Comparison of ENCODE assay signal across 1 cellular context in the genomic region with DNA sequence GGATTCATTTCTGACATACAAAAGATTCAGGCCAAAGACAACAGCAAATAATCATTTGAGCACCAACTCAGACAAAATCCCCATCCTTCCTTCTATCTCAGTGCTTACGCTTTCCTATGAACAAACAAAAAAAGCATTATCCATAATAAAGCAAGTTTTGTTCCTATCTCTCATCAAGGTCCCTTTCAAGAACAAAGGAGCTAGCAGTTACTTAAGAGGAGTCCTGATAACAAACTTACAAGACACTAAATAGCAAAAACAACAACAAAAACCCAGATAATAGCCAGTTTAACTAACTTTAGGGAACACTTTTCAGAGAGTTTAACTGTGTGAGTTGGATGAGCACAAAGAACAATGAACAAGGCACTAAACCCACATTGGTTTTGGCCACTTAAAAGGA.
TF ChIP-seq lines count a peak whose summit lies in the region.

No MANE protein-coding gene starts in this region.

TF ChIP-seq in H1, 55 proteins besides CTCF, POLR2A, EP300 and RAD21:
- no peak for TF ChIP-seq NANOG (IDR thresholded peaks at IDR 0.05; ENCODE audit: insufficient read depth, low read depth, low read length, poor library complexity, severe bottlenecking)
- TF ChIP-seq CBX5 (IDR thresholded peaks at IDR 0.05; ENCODE audit: low read depth, low read length), result no peak
- TF ChIP-seq, protein P1, sequence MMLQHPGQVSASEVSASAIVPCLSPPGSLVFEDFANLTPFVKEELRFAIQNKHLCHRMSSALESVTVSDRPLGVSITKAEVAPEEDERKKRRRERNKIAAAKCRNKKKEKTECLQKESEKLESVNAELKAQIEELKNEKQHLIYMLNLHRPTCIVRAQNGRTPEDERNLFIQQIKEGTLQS (IDR thresholded peaks at IDR 0.05; ENCODE audit: insufficient read depth, low read depth, low read length), result no peak
- no peak for TF ChIP-seq FOSL1 (IDR thresholded peaks at IDR 0.05; ENCODE audit: insufficient read depth, low read depth, low read length)
- no peak for TF ChIP-seq TAF1 (IDR thresholded peaks at IDR 0.05; ENCODE audit: low read depth, low read length)
- TF ChIP-seq ASH2L (IDR thresholded peaks at IDR 0.05; ENCODE audit: low read length), result no peak
- TF ChIP-seq RXRA (IDR thresholded peaks at IDR 0.05; ENCODE audit: insufficient read depth, low read depth, low read length), result no peak
- TF ChIP-seq POU5F1 (IDR thresholded peaks at IDR 0.05; ENCODE audit: low read depth, low read length), result no peak
- TF ChIP-seq RNF2 (IDR thresholded peaks at IDR 0.05; ENCODE audit: borderline replicate concordance, low read depth, low read length, missing control alignments, poor library complexity, severe bottlenecking), result no peak
- TF ChIP-seq, protein P2, sequence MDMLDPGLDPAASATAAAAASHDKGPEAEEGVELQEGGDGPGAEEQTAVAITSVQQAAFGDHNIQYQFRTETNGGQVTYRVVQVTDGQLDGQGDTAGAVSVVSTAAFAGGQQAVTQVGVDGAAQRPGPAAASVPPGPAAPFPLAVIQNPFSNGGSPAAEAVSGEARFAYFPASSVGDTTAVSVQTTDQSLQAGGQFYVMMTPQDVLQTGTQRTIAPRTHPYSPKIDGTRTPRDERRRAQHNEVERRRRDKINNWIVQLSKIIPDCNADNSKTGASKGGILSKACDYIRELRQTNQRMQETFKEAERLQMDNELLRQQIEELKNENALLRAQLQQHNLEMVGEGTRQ (IDR thresholded peaks at IDR 0.05; ENCODE audit: low read length), result no peak
- no peak for TF ChIP-seq BCL11A (IDR thresholded peaks at IDR 0.05; ENCODE audit: low read depth in 2 of 2, low read length in 2 of 2)
- no peak for TF ChIP-seq SIRT6 (IDR thresholded peaks at IDR 0.05; ENCODE audit: low read length)
- TF ChIP-seq NRF1 (IDR thresholded peaks at IDR 0.05; ENCODE audit: low read depth, low read length), result no peak
- no peak for TF ChIP-seq POLR2AphosphoS5 (IDR thresholded peaks at IDR 0.05; ENCODE audit: low read depth, low read length)
- no peak for TF ChIP-seq JUN (IDR thresholded peaks at IDR 0.05; ENCODE audit: low read depth, low read length)
- TF ChIP-seq CTBP2 (IDR thresholded peaks at IDR 0.05; ENCODE audit: borderline replicate concordance, insufficient read depth, insufficient read length, low read length), result no peak
- no peak for TF ChIP-seq RFX5 (IDR thresholded peaks at IDR 0.05; ENCODE audit: borderline replicate concordance, low read depth, low read length)
- no peak for TF ChIP-seq PHF8 (conservative IDR thresholded peaks at IDR 0.05; ENCODE audit: low read depth, low read length)
